1 cellular context compared by ENCODE assay signal in the genomic region with DNA sequence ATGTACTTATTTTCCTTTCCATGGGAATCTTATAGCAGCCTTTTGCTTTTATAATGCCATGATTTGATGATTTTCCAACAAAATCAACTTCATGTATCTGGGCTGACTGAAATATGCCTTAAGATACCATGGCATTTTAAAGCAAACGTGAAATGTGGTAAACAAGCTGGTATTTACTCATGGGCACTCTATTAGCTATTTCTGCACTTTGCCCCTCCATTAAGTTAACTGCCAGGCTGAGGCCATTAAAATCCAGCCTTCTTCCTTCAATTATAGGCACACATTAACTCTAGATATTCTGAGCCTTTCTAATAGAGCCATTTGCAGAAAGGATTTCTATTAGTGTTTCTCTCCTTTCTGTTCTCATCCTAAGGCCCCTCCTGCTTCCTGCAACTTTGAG.
TF ChIP-seq lines count a peak whose summit lies in the region.

No MANE protein-coding gene starts in this region.

TF ChIP-seq in GM23338, 12 proteins besides CTCF, POLR2A, EP300 and RAD21 (continued from another document):
- TF ChIP-seq, protein P1, sequence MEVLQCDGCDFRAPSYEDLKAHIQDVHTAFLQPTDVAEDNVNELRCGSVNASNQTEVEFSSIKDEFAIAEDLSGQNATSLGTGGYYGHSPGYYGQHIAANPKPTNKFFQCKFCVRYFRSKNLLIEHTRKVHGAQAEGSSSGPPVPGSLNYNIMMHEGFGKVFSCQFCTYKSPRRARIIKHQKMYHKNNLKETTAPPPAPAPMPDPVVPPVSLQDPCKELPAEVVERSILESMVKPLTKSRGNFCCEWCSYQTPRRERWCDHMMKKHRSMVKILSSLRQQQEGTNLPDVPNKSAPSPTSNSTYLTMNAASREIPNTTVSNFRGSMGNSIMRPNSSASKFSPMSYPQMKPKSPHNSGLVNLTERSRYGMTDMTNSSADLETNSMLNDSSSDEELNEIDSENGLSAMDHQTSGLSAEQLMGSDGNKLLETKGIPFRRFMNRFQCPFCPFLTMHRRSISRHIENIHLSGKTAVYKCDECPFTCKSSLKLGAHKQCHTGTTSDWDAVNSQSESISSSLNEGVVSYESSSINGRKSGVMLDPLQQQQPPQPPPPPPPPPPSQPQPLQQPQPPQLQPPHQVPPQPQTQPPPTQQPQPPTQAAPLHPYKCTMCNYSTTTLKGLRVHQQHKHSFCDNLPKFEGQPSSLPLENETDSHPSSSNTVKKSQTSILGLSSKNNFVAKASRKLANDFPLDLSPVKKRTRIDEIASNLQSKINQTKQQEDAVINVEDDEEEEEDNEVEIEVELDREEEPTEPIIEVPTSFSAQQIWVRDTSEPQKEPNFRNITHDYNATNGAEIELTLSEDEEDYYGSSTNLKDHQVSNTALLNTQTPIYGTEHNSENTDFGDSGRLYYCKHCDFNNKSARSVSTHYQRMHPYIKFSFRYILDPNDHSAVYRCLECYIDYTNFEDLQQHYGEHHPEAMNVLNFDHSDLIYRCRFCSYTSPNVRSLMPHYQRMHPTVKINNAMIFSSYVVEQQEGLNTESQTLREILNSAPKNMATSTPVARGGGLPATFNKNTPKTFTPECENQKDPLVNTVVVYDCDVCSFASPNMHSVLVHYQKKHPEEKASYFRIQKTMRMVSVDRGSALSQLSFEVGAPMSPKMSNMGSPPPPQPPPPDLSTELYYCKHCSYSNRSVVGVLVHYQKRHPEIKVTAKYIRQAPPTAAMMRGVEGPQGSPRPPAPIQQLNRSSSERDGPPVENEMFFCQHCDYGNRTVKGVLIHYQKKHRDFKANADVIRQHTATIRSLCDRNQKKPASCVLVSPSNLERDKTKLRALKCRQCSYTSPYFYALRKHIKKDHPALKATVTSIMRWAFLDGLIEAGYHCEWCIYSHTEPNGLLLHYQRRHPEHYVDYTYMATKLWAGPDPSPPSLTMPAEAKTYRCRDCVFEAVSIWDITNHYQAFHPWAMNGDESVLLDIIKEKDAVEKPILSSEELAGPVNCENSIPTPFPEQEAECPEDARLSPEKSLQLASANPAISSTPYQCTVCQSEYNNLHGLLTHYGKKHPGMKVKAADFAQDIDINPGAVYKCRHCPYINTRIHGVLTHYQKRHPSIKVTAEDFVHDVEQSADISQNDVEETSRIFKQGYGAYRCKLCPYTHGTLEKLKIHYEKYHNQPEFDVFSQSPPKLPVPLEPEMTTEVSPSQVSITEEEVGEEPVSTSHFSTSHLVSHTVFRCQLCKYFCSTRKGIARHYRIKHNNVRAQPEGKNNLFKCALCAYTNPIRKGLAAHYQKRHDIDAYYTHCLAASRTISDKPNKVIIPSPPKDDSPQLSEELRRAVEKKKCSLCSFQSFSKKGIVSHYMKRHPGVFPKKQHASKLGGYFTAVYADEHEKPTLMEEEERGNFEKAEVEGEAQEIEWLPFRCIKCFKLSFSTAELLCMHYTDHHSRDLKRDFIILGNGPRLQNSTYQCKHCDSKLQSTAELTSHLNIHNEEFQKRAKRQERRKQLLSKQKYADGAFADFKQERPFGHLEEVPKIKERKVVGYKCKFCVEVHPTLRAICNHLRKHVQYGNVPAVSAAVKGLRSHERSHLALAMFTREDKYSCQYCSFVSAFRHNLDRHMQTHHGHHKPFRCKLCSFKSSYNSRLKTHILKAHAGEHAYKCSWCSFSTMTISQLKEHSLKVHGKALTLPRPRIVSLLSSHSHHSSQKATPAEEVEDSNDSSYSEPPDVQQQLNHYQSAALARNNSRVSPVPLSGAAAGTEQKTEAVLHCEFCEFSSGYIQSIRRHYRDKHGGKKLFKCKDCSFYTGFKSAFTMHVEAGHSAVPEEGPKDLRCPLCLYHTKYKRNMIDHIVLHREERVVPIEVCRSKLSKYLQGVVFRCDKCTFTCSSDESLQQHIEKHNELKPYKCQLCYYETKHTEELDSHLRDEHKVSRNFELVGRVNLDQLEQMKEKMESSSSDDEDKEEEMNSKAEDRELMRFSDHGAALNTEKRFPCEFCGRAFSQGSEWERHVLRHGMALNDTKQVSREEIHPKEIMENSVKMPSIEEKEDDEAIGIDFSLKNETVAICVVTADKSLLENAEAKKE (CRISPR knock-in tag; IDR thresholded peaks at IDR 0.05), result no peak
- TF ChIP-seq STAT1 (IDR thresholded peaks at IDR 0.05; ENCODE audit: unreplicated experiment), result no peak
- no peak for TF ChIP-seq JUNB (IDR thresholded peaks at IDR 0.05; ENCODE audit: unreplicated experiment)
- TF ChIP-seq EZH2phosphoT487 (IDR thresholded peaks at IDR 0.05; ENCODE audit: unreplicated experiment), result no peak
- peak; percentile 20 for TF ChIP-seq EZH2 (IDR thresholded peaks at IDR 0.05; ENCODE audit: low read depth, unreplicated experiment)
- no peak for TF ChIP-seq NANOG (IDR thresholded peaks at IDR 0.05; ENCODE audit: borderline replicate concordance)
- no peak for TF ChIP-seq REST (IDR thresholded peaks at IDR 0.05; ENCODE audit: unreplicated experiment)
TF ChIP-seq in GM23338: peak in this region for 1.
